8 cellular contexts compared by ENCODE assay signal in the genomic region with DNA sequence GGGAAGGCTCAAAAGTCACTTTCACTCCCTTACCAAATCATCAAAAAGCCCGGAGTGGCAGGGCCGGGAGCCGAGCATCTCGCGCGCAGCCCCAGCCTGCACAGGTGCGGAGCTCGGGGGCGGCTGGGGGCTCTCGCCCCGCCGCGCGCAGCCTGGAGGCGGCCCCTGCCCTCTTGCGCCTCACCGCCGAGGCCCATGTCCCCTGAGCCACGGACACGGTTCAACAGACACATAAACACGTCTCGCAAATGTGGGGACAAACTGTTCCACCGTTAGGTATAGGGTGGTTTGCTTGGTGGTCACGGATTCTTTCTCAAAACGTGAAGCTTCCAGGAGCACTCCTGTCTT. TPM values are rescaled to one million over a fixed set of nuclear protein-coding genes. Genes with fewer than 3 reads are reported as not detected.
DNase-seq lines count a peak whose midpoint lies in the region; ATAC-seq and TF ChIP-seq lines count a peak whose summit lies in the region.

No MANE protein-coding gene starts in this region.

- H3K27ac Mint-ChIP-seq in WTC11 = no peak overlapping the region
- peak overlapping the region; percentile 84 to 93 for H3K27ac Mint-ChIP-seq in natural killer cell treated with Interleukin-12 subunit alpha and Interleukin-12 subunit beta and Interleukin-15 and Interleukin-18, amount 100 ng/mL, for 72 hours

- no peaks in the 10 kb centered on the region for H3K9me3 Mint-ChIP-seq in WTC11
- H3K9me3 Mint-ChIP-seq in natural killer cell treated with Interleukin-12 subunit alpha and Interleukin-12 subunit beta and Interleukin-15 and Interleukin-18, amount 100 ng/mL, for 72 hours = no peaks in the 10 kb centered on the region

- POLR2A ChIA-PET in WTC11 (lab: Charles Lee) = no interaction called here

- H3K27ac ChIP-seq in ACC112 (ENCODE audit: low read depth, low read length) = no peak overlapping the region

- H3K4me1 Mint-ChIP-seq in WTC11 = peaks cover 41% of the 10 kb centered on the region
- H3K4me1 Mint-ChIP-seq in natural killer cell treated with Interleukin-12 subunit alpha and Interleukin-12 subunit beta and Interleukin-15 and Interleukin-18, amount 100 ng/mL, for 72 hours (ENCODE audit: low read depth in 2 of 2) = peaks cover 58 to 60% of the 10 kb centered on the region in 2 donors

- H3K4me3 Mint-ChIP-seq in WTC11 = peak overlapping the region; percentile 59
- peak overlapping the region; percentile 88 for H3K4me3 Mint-ChIP-seq in natural killer cell treated with Interleukin-12 subunit alpha and Interleukin-12 subunit beta and Interleukin-15 and Interleukin-18, amount 100 ng/mL, for 72 hours

- CTCF ChIA-PET in WTC11 (lab: Charles Lee) = interaction anchor here (1.2 to 1.5 kb wide), 3 partner anchors 9 to 84 kb away, joined by 3 read pairs; no protein-coding TSS in a partner anchor

- peaks cover 38% of the 10 kb centered on the region for H3K27me3 Mint-ChIP-seq in WTC11 (ENCODE audit: low read depth)
- no peaks in the 10 kb centered on the region for H3K27me3 Mint-ChIP-seq in natural killer cell treated with Interleukin-12 subunit alpha and Interleukin-12 subunit beta and Interleukin-15 and Interleukin-18, amount 100 ng/mL, for 72 hours

- H3K79me2 ChIP-seq in ACC112 (ENCODE audit: control insufficient read depth, insufficient read depth, low read length, unreplicated experiment) = peaks cover 13% of the 10 kb centered on the region

- H3K4me3 ChIP-seq in ACC112 (ENCODE audit: low read depth, low read length) = peak overlapping the region; percentile 85
- H3K4me3 ChIP-seq in epithelial cell of proximal tubule (ENCODE audit: low read depth, low read length) = peak overlapping the region; percentile 68

- peak; percentile 34 for ATAC-seq in GM18867 (IDR thresholded peaks at IDR 0.05; ENCODE audit: unreplicated experiment)
- peak; percentile 28 for ATAC-seq in HG03064 (IDR thresholded peaks at IDR 0.05; ENCODE audit: low read depth, unreplicated experiment)
- peak; percentile 47 for ATAC-seq in WTC11
- ATAC-seq in natural killer cell treated with Interleukin-12 subunit alpha and Interleukin-12 subunit beta and Interleukin-15 and Interleukin-18, amount 100 ng/mL, for 72 hours = peak; percentile 51 to 55
- ATAC-seq in GM18873 (IDR thresholded peaks at IDR 0.05; ENCODE audit: low FRiP score, unreplicated experiment) = no peak

- H3K27me3 ChIP-seq in ACC112 (ENCODE audit: insufficient read depth, low read length) = no peaks in the 10 kb centered on the region

- H2AFZ ChIP-seq in ACC112 (ENCODE audit: low read length, unreplicated experiment) = peak overlapping the region; percentile 75

- no peaks in the 10 kb centered on the region for H3K36me3 Mint-ChIP-seq in WTC11
- H3K36me3 Mint-ChIP-seq in natural killer cell treated with Interleukin-12 subunit alpha and Interleukin-12 subunit beta and Interleukin-15 and Interleukin-18, amount 100 ng/mL, for 72 hours = no peaks in the 10 kb centered on the region

- peaks cover 33% of the 10 kb centered on the region for H3K4me1 ChIP-seq in ACC112 (ENCODE audit: control insufficient read depth, insufficient read depth, low read length, unreplicated experiment)

- TF ChIP-seq CTCF in WTC11 (IDR thresholded peaks at IDR 0.05) (no peak), epithelial cell of proximal tubule (conservative IDR thresholded peaks at IDR 0.05; ENCODE audit: low read depth, low read length) (no peak)

- peak; percentile 25 for DNase-seq in WTC11 (ENCODE audit: low spot score)
- no peak for DNase-seq in epithelial cell of proximal tubule (ENCODE audit: low read depth)
- DNase-seq in natural killer cell treated with Interleukin-12 subunit alpha and Interleukin-12 subunit beta and Interleukin-15 and Interleukin-18, amount 100 ng/mL, for 72 hours (ENCODE audit: low spot score) = no peak
- no peak for DNase-seq in kidney tubule cell (ENCODE audit: low spot score)

- no peaks in the 10 kb centered on the region for H3K36me3 ChIP-seq in ACC112 (ENCODE audit: insufficient read depth, low read length)

TF ChIP-seq in WTC11, 78 proteins besides CTCF, POLR2A, EP300 and RAD21:
- TF ChIP-seq, protein P1, sequence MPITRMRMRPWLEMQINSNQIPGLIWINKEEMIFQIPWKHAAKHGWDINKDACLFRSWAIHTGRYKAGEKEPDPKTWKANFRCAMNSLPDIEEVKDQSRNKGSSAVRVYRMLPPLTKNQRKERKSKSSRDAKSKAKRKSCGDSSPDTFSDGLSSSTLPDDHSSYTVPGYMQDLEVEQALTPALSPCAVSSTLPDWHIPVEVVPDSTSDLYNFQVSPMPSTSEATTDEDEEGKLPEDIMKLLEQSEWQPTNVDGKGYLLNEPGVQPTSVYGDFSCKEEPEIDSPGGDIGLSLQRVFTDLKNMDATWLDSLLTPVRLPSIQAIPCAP (CRISPR knock-in tag; IDR thresholded peaks at IDR 0.05) = no peak
- TF ChIP-seq, protein P2, sequence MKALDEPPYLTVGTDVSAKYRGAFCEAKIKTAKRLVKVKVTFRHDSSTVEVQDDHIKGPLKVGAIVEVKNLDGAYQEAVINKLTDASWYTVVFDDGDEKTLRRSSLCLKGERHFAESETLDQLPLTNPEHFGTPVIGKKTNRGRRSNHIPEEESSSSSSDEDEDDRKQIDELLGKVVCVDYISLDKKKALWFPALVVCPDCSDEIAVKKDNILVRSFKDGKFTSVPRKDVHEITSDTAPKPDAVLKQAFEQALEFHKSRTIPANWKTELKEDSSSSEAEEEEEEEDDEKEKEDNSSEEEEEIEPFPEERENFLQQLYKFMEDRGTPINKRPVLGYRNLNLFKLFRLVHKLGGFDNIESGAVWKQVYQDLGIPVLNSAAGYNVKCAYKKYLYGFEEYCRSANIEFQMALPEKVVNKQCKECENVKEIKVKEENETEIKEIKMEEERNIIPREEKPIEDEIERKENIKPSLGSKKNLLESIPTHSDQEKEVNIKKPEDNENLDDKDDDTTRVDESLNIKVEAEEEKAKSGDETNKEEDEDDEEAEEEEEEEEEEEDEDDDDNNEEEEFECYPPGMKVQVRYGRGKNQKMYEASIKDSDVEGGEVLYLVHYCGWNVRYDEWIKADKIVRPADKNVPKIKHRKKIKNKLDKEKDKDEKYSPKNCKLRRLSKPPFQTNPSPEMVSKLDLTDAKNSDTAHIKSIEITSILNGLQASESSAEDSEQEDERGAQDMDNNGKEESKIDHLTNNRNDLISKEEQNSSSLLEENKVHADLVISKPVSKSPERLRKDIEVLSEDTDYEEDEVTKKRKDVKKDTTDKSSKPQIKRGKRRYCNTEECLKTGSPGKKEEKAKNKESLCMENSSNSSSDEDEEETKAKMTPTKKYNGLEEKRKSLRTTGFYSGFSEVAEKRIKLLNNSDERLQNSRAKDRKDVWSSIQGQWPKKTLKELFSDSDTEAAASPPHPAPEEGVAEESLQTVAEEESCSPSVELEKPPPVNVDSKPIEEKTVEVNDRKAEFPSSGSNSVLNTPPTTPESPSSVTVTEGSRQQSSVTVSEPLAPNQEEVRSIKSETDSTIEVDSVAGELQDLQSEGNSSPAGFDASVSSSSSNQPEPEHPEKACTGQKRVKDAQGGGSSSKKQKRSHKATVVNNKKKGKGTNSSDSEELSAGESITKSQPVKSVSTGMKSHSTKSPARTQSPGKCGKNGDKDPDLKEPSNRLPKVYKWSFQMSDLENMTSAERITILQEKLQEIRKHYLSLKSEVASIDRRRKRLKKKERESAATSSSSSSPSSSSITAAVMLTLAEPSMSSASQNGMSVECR (CRISPR knock-in tag; IDR thresholded peaks at IDR 0.05; ENCODE audit: borderline replicate concordance) = 0 out of 2 replicates have a peak, but pooled peaks have one; percentile 12
TF ChIP-seq in WTC11: peak in this region for 1.

RNA-seq across cellular contexts. Expression of a gene that starts 0.7 kb away (rescaled TPM):
- total RNA-seq in WTC11 (2021) (1.5 to 2.0 TPM (median 1.6 TPM) in 3 replicates), epithelial cell of proximal tubule (1.2 and 3.0 TPM in 2 replicates)
- total RNA-seq in natural killer cell treated with Interleukin-12 subunit alpha and Interleukin-12 subunit beta and Interleukin-15 and Interleukin-18, amount 100 ng/mL, for 72 hours = 10 to 100 TPM; 15.9 to 18.0 TPM
